ENCODE assay signal across 8 cellular contexts in genomic region chr7:11343818-11344413, GRCh38.
DNase-seq lines count a peak whose midpoint lies in the region; ATAC-seq and TF ChIP-seq lines count a peak whose summit lies in the region.

No MANE protein-coding gene starts in this region.

- ATAC-seq in CD4-positive, alpha-beta T cell (ENCODE audit: poor library complexity): no peak
- peak; percentile 38 for ATAC-seq in GM18867 (IDR thresholded peaks at IDR 0.05; ENCODE audit: unreplicated experiment)
- no peak for ATAC-seq in HG03097 (IDR thresholded peaks at IDR 0.05; ENCODE audit: low FRiP score, unreplicated experiment)
- ATAC-seq in HG02840 (IDR thresholded peaks at IDR 0.05; ENCODE audit: low FRiP score, unreplicated experiment): no peak

- H3K27ac Mint-ChIP-seq in CD4-positive, alpha-beta T cell: no peak overlapping the region

- intact Hi-C loops in CD4-positive, alpha-beta T cell (cut with DNase I, micrococcal nuclease): no loop called here
- intact Hi-C loops in spleen (cut with DNase I; ENCODE audit: low total_unique reads): no loop called here

- no peaks in the 10 kb centered on the region for H3K36me3 ChIP-seq in spleen

- H3K27me3 ChIP-seq in CD4-positive, alpha-beta T cell (ENCODE audit: control insufficient read depth, insufficient read depth, low read length): peaks cover 5% of the 10 kb centered on the region
- H3K27me3 ChIP-seq in spleen (replicated peaks in 1 of 7): peaks cover 0 to 8% (median 0%) of the 10 kb centered on the region in 7 donors

- no peak for TF ChIP-seq POLR2A in spleen (IDR thresholded peaks at IDR 0.05)

- no peak overlapping the region for H3K4me3 Mint-ChIP-seq in CD4-positive, alpha-beta T cell

- H3K36me3 Mint-ChIP-seq in CD4-positive, alpha-beta T cell (ENCODE audit: low read depth): no peaks in the 10 kb centered on the region

- H3K27ac ChIP-seq in CD4-positive, alpha-beta T cell (ENCODE audit: low read depth, low read length): no peak overlapping the region
- no peak overlapping the region for H3K27ac ChIP-seq in spleen

- no peaks in the 10 kb centered on the region for H3K9me3 ChIP-seq in CD4-positive, alpha-beta T cell (ENCODE audit: control insufficient read depth, low read length)
- no peaks in the 10 kb centered on the region for H3K9me3 ChIP-seq in spleen

- peaks cover 5% of the 10 kb centered on the region for H3K4me1 Mint-ChIP-seq in CD4-positive, alpha-beta T cell (ENCODE audit: low read depth)

- H3K9me3 Mint-ChIP-seq in CD4-positive, alpha-beta T cell: no peaks in the 10 kb centered on the region

- peaks cover 0 to 7% (median 5%) of the 10 kb centered on the region in 6 donors for H3K4me1 ChIP-seq in spleen

- H3K27me3 Mint-ChIP-seq in CD4-positive, alpha-beta T cell: peaks cover 22% of the 10 kb centered on the region

- DNase-seq in CD4-positive, alpha-beta T cell: no peak
- peak; percentile 33 for DNase-seq in NCI-H1092 (lab: John Stamatoyannopoulos, UW)
- peak; percentile 34 for DNase-seq in SW480 (ENCODE audit: low spot score)
- DNase-seq in globus pallidus (ENCODE audit: low spot score): peak; percentile 38
- no peak for DNase-seq in spleen

- CTCF ChIA-PET in CD4-positive, alpha-beta T cell (lab: Charles Lee): no interaction called here

- POLR2A ChIA-PET in CD4-positive, alpha-beta T cell (lab: Charles Lee): no interaction called here

- H3K4me3 ChIP-seq in spleen: no peak overlapping the region

- WGBS in spleen, 5 donors: 18 to 21% (median 20%) methylated on average over 10 of the region's 10 CpGs

- TF ChIP-seq CTCF in CD4-positive, alpha-beta T cell (IDR thresholded peaks at IDR 0.05): peak; percentile 92
- TF ChIP-seq CTCF in spleen (IDR thresholded peaks at IDR 0.05 in 8 of 11, conservative IDR thresholded peaks at IDR 0.05 in 3 of 11): peak; percentile 14 to 69 (median 54)

Comparison
In these comparisons a context has a peak if more than half of its experiments do, and no peak if none do; other contexts are left out.
1. DNase-seq: peak in NCI-H1092 (single experiment), SW480 (single experiment) and globus pallidus (single experiment); none in CD4-positive, alpha-beta T cell (0 of 10) and spleen (single experiment).